ENCODE assay signal across 1 cellular context in the genomic region with DNA sequence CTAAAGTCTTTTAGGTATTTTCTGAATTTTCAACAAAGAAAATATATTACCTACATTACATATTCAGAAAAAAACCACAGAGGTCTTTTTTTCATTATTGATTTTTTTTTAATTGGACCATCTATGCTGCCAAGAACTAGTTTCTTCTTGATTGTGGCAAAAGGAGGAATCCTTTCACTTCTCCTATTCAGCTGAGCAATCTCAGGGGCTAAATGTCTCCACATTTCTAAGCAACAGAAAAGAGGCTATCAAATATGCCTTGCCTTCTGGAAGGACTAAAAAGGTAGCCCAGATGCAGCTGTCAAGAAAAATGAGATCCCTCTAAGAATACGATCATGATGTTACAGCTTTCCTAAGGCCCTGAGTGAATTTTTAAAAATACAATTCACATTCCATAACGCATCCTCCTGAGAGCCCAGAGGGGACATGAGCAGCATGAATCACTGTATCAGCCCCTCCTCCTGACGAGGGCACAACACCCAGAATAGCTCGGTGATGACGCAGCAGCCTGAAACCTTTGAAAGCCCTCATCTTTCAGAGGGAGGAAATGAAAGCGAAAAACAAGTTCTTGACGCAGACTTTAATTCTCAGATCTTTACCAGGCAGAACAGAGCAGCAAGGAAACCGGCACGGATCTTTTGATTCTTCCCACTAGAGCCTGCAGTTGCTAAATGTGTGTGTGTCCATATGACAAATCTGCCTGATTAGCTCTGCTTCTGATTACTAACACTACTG.
TF ChIP-seq lines count a peak whose summit lies in the region.

No MANE protein-coding gene starts in this region.

TF ChIP-seq in GM12878, 131 proteins besides CTCF, POLR2A, EP300 and RAD21 (continued from another document and continues in another):
- TF ChIP-seq STAT1 (conservative IDR thresholded peaks at IDR 0.05) (no peak), POLR2AphosphoS5 (IDR thresholded peaks at IDR 0.05; ENCODE audit: low read length) (peak; percentile 92), GABPA (IDR thresholded peaks at IDR 0.05; ENCODE audit: low read depth) (no peak), STAT3 (IDR thresholded peaks at IDR 0.05; ENCODE audit: low read depth, low read length) (no peak), SUPT20H (IDR thresholded peaks at IDR 0.05; ENCODE audit: borderline replicate concordance, control insufficient read depth, low read depth, low read length) (no peak), IKZF2 (IDR thresholded peaks at IDR 0.05) (peak; percentile 97 to 98), RUNX3 (IDR thresholded peaks at IDR 0.05; ENCODE audit: low read length) (peak; percentile 57), WRNIP1 (IDR thresholded peaks at IDR 0.05; ENCODE audit: borderline replicate concordance, low read depth, low read length) (no peak), EZH2 (IDR thresholded peaks at IDR 0.05; ENCODE audit: borderline replicate concordance, control insufficient read depth, low read depth, low read length) (no peak), RBBP5 (conservative IDR thresholded peaks at IDR 0.05) (no peak; the same call in 1 of the 2 replicates), FOXM1 (IDR thresholded peaks at IDR 0.05; ENCODE audit: low read depth, low read length) (peak; percentile 89), CBFB (IDR thresholded peaks at IDR 0.05; ENCODE audit: low read depth) (peak; percentile 34; the same call in 1 of the 2 replicates), POU2F2 (IDR thresholded peaks at IDR 0.05; ENCODE audit: borderline replicate concordance, low read depth, low read length) (peak; percentile 94), ZSCAN29 (IDR thresholded peaks at IDR 0.05) (0 out of 2 replicates have a peak, but pooled peaks have one; percentile 6), MEF2B (IDR thresholded peaks at IDR 0.05; ENCODE audit: partially characterized antibody, poor library complexity, severe bottlenecking) (peak; percentile 98), ZNF217 (IDR thresholded peaks at IDR 0.05) (peak; percentile 38; the same call in 1 of the 2 replicates), RFX5 (IDR thresholded peaks at IDR 0.05; ENCODE audit: low read depth, low read length) (no peak), NFYA (IDR thresholded peaks at IDR 0.05; ENCODE audit: borderline replicate concordance, low read depth, low read length) (no peak), POLR2AphosphoS2 (IDR thresholded peaks at IDR 0.05; ENCODE audit: low read depth, low read length) (0 out of 2 replicates have a peak, but pooled peaks have one; percentile 39), IKZF1 (conservative IDR thresholded peaks at IDR 0.05) (peak; percentile 97), TBL1XR1 (IDR thresholded peaks at IDR 0.05; ENCODE audit: low read depth, low read length) (peak; percentile 89), TAF1 (IDR thresholded peaks at IDR 0.05; ENCODE audit: borderline replicate concordance, low read depth, low read length) (peak; percentile 77; the same call in 1 of the 2 replicates), RCOR1 (conservative IDR thresholded peaks at IDR 0.05; ENCODE audit: low read depth, low read length) (peak; percentile 24; the same call in 1 of the 2 replicates), PAX5 (IDR thresholded peaks at IDR 0.05; ENCODE audit: borderline replicate concordance, low read depth, low read length) (peak; percentile 97), CREM (IDR thresholded peaks at IDR 0.05; ENCODE audit: low read depth) (peak; percentile 97), SREBF1 (IDR thresholded peaks at IDR 0.05; ENCODE audit: low read length) (no peak), SP1 (IDR thresholded peaks at IDR 0.05; ENCODE audit: low read depth, low read length) (peak; percentile 88), MYB (IDR thresholded peaks at IDR 0.05; ENCODE audit: borderline replicate concordance, low read depth, low read length) (0 out of 2 replicates have a peak, but pooled peaks have one; percentile 14), HDGF (IDR thresholded peaks at IDR 0.05) (no peak), PAX8 (IDR thresholded peaks at IDR 0.05) (no peak), BHLHE40 (IDR thresholded peaks at IDR 0.05; ENCODE audit: borderline replicate concordance in 1 of 2, low read depth in 2 of 2, low read length in 1 of 2) (peak; percentile 80 to 84), NRF1 (conservative IDR thresholded peaks at IDR 0.05; ENCODE audit: low read depth, low read length) (no peak), ESRRA (IDR thresholded peaks at IDR 0.05; ENCODE audit: low read length) (no peak), TCF7 (IDR thresholded peaks at IDR 0.05; ENCODE audit: borderline replicate concordance) (0 out of 2 replicates have a peak, but pooled peaks have one; percentile 63), SIN3A (IDR thresholded peaks at IDR 0.05; ENCODE audit: low read depth, low read length) (no peak), IRF4 (IDR thresholded peaks at IDR 0.05; ENCODE audit: low read depth, low read length) (peak; percentile 92), ZBED1 (IDR thresholded peaks at IDR 0.05; ENCODE audit: borderline replicate concordance) (peak; percentile 95)
- TF ChIP-seq, protein P1, sequence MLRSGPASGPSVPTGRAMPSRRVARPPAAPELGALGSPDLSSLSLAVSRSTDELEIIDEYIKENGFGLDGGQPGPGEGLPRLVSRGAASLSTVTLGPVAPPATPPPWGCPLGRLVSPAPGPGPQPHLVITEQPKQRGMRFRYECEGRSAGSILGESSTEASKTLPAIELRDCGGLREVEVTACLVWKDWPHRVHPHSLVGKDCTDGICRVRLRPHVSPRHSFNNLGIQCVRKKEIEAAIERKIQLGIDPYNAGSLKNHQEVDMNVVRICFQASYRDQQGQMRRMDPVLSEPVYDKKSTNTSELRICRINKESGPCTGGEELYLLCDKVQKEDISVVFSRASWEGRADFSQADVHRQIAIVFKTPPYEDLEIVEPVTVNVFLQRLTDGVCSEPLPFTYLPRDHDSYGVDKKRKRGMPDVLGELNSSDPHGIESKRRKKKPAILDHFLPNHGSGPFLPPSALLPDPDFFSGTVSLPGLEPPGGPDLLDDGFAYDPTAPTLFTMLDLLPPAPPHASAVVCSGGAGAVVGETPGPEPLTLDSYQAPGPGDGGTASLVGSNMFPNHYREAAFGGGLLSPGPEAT (IDR thresholded peaks at IDR 0.05; ENCODE audit: low read depth), result peak; percentile 92
- TF ChIP-seq, protein P2, sequence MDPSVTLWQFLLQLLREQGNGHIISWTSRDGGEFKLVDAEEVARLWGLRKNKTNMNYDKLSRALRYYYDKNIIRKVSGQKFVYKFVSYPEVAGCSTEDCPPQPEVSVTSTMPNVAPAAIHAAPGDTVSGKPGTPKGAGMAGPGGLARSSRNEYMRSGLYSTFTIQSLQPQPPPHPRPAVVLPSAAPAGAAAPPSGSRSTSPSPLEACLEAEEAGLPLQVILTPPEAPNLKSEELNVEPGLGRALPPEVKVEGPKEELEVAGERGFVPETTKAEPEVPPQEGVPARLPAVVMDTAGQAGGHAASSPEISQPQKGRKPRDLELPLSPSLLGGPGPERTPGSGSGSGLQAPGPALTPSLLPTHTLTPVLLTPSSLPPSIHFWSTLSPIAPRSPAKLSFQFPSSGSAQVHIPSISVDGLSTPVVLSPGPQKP (IDR thresholded peaks at IDR 0.05; ENCODE audit: low read depth, low read length), result no peak
- TF ChIP-seq, protein P3, sequence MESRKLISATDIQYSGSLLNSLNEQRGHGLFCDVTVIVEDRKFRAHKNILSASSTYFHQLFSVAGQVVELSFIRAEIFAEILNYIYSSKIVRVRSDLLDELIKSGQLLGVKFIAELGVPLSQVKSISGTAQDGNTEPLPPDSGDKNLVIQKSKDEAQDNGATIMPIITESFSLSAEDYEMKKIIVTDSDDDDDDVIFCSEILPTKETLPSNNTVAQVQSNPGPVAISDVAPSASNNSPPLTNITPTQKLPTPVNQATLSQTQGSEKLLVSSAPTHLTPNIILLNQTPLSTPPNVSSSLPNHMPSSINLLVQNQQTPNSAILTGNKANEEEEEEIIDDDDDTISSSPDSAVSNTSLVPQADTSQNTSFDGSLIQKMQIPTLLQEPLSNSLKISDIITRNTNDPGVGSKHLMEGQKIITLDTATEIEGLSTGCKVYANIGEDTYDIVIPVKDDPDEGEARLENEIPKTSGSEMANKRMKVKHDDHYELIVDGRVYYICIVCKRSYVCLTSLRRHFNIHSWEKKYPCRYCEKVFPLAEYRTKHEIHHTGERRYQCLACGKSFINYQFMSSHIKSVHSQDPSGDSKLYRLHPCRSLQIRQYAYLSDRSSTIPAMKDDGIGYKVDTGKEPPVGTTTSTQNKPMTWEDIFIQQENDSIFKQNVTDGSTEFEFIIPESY (IDR thresholded peaks at IDR 0.05), result no peak
- TF ChIP-seq, protein P4, sequence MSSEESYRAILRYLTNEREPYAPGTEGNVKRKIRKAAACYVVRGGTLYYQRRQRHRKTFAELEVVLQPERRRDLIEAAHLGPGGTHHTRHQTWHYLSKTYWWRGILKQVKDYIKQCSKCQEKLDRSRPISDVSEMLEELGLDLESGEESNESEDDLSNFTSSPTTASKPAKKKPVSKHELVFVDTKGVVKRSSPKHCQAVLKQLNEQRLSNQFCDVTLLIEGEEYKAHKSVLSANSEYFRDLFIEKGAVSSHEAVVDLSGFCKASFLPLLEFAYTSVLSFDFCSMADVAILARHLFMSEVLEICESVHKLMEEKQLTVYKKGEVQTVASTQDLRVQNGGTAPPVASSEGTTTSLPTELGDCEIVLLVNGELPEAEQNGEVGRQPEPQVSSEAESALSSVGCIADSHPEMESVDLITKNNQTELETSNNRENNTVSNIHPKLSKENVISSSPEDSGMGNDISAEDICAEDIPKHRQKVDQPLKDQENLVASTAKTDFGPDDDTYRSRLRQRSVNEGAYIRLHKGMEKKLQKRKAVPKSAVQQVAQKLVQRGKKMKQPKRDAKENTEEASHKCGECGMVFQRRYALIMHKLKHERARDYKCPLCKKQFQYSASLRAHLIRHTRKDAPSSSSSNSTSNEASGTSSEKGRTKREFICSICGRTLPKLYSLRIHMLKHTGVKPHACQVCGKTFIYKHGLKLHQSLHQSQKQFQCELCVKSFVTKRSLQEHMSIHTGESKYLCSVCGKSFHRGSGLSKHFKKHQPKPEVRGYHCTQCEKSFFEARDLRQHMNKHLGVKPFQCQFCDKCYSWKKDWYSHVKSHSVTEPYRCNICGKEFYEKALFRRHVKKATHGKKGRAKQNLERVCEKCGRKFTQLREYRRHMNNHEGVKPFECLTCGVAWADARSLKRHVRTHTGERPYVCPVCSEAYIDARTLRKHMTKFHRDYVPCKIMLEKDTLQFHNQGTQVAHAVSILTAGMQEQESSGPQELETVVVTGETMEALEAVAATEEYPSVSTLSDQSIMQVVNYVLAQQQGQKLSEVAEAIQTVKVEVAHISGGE (CRISPR knock-in tag; IDR thresholded peaks at IDR 0.05), result no peak
- TF ChIP-seq, protein P5, sequence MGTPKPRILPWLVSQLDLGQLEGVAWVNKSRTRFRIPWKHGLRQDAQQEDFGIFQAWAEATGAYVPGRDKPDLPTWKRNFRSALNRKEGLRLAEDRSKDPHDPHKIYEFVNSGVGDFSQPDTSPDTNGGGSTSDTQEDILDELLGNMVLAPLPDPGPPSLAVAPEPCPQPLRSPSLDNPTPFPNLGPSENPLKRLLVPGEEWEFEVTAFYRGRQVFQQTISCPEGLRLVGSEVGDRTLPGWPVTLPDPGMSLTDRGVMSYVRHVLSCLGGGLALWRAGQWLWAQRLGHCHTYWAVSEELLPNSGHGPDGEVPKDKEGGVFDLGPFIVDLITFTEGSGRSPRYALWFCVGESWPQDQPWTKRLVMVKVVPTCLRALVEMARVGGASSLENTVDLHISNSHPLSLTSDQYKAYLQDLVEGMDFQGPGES (IDR thresholded peaks at IDR 0.05), result no peak
- TF ChIP-seq, protein P6, sequence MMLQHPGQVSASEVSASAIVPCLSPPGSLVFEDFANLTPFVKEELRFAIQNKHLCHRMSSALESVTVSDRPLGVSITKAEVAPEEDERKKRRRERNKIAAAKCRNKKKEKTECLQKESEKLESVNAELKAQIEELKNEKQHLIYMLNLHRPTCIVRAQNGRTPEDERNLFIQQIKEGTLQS (IDR thresholded peaks at IDR 0.05; ENCODE audit: borderline replicate concordance, extremely low read depth, low read depth, low read length), result no peak
- TF ChIP-seq, protein P7, sequence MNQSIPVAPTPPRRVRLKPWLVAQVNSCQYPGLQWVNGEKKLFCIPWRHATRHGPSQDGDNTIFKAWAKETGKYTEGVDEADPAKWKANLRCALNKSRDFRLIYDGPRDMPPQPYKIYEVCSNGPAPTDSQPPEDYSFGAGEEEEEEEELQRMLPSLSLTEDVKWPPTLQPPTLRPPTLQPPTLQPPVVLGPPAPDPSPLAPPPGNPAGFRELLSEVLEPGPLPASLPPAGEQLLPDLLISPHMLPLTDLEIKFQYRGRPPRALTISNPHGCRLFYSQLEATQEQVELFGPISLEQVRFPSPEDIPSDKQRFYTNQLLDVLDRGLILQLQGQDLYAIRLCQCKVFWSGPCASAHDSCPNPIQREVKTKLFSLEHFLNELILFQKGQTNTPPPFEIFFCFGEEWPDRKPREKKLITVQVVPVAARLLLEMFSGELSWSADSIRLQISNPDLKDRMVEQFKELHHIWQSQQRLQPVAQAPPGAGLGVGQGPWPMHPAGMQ (IDR thresholded peaks at IDR 0.05; ENCODE audit: borderline replicate concordance), result no peak
- TF ChIP-seq, protein P8, sequence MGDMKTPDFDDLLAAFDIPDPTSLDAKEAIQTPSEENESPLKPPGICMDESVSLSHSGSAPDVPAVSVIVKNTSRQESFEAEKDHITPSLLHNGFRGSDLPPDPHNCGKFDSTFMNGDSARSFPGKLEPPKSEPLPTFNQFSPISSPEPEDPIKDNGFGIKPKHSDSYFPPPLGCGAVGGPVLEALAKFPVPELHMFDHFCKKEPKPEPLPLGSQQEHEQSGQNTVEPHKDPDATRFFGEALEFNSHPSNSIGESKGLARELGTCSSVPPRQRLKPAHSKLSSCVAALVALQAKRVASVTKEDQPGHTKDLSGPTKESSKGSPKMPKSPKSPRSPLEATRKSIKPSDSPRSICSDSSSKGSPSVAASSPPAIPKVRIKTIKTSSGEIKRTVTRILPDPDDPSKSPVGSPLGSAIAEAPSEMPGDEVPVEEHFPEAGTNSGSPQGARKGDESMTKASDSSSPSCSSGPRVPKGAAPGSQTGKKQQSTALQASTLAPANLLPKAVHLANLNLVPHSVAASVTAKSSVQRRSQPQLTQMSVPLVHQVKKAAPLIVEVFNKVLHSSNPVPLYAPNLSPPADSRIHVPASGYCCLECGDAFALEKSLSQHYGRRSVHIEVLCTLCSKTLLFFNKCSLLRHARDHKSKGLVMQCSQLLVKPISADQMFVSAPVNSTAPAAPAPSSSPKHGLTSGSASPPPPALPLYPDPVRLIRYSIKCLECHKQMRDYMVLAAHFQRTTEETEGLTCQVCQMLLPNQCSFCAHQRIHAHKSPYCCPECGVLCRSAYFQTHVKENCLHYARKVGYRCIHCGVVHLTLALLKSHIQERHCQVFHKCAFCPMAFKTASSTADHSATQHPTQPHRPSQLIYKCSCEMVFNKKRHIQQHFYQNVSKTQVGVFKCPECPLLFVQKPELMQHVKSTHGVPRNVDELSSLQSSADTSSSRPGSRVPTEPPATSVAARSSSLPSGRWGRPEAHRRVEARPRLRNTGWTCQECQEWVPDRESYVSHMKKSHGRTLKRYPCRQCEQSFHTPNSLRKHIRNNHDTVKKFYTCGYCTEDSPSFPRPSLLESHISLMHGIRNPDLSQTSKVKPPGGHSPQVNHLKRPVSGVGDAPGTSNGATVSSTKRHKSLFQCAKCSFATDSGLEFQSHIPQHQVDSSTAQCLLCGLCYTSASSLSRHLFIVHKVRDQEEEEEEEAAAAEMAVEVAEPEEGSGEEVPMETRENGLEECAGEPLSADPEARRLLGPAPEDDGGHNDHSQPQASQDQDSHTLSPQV (IDR thresholded peaks at IDR 0.05), result peak; percentile 92
